22 cellular contexts compared by ENCODE assay signal in genomic region chr4:29079260-29079659, GRCh38.
"Had no signal": no experiment of that assay in that cellular context is flagged by ENCODE, and none has a peak within 500 bp of the region (broad histone marks: within the 10 kb centered on the region; RNA-seq: fewer than 3 reads in every experiment).

No MANE protein-coding gene starts in this region.

- ATAC-seq: activated CD8-positive, alpha-beta T cell treated with anti-CD3 and anti-CD28 coated beads for 36 hours; activated T-helper 17 cell treated with anti-CD3 and anti-CD28 coated beads, Interleukin-2, amount 50 U/mL, for 72 hours; lower lobe of right lung; natural killer cell; psoas muscle; right cardiac atrium; stimulated activated naive CD8-positive, alpha-beta T cell treated with anti-CD3 and anti-CD28 coated beads, Interleukin-15, amount 100 ng/mL, for 72 hours had no signal

- H3K4me1 ChIP-seq: lower lobe of right lung, psoas muscle, suprapubic skin, transverse colon, uterus had no signal

- DNase-seq: activated CD4-positive, alpha-beta T cell treated with anti-CD3 and anti-CD28 coated beads for 48 hours; activated CD4-positive, CD25-positive, alpha-beta regulatory T cell; activated CD8-positive, alpha-beta T cell treated with anti-CD3 and anti-CD28 coated beads for 36 hours; activated naive CD4-positive, alpha-beta T cell; activated naive CD8-positive, alpha-beta T cell treated with anti-CD3 and anti-CD28 coated beads, Interleukin-2, amount 10 ng/mL, durations not matched to agents 7 days and 5 days; activated T-cell treated with anti-CD3 and anti-CD28 coated beads, Interleukin-2, amount 50 U/mL, for 1 hour; amygdala; foreskin melanocyte; glutamatergic neuron; hippocampal formation; lower lobe of right lung; natural killer cell; ovary; psoas muscle; right cardiac atrium; stimulated activated CD4-positive, alpha-beta T cell treated with anti-CD3 and anti-CD28 coated beads, Interleukin-4, amount 100 ng/mL, for 1 hour; stimulated activated naive CD8-positive, alpha-beta T cell treated with anti-CD3 and anti-CD28 coated beads, Interleukin-15, amount 100 ng/mL, for 72 hours; transverse colon; uterus had no signal

- H3K36me3 Mint-ChIP-seq: activated naive CD8-positive, alpha-beta T cell treated with anti-CD3 and anti-CD28 coated beads, Interleukin-2, amount 10 ng/mL, durations not matched to agents 7 days and 5 days; natural killer cell had no signal

- H3K27me3 ChIP-seq: cardiac muscle cell, ovary, suprapubic skin, transverse colon, uterus had no signal

- H3K4me3 ChIP-seq: cardiac muscle cell, lower lobe of right lung, ovary, psoas muscle, suprapubic skin, transverse colon, uterus had no signal

- H3K27ac Mint-ChIP-seq: activated CD8-positive, alpha-beta T cell treated with anti-CD3 and anti-CD28 coated beads for 36 hours; activated naive CD8-positive, alpha-beta T cell treated with anti-CD3 and anti-CD28 coated beads, Interleukin-2, amount 10 ng/mL, durations not matched to agents 7 days and 5 days; activated T-helper 17 cell treated with anti-CD3 and anti-CD28 coated beads, Interleukin-2, amount 50 U/mL, for 72 hours; natural killer cell; stimulated activated naive CD8-positive, alpha-beta T cell treated with anti-CD3 and anti-CD28 coated beads, Interleukin-15, amount 100 ng/mL, for 72 hours had no signal

- H3K27me3 Mint-ChIP-seq: activated CD8-positive, alpha-beta T cell treated with anti-CD3 and anti-CD28 coated beads for 36 hours; activated naive CD8-positive, alpha-beta T cell treated with anti-CD3 and anti-CD28 coated beads, Interleukin-2, amount 10 ng/mL, durations not matched to agents 7 days and 5 days; activated T-helper 17 cell treated with anti-CD3 and anti-CD28 coated beads, Interleukin-2, amount 50 U/mL, for 72 hours; stimulated activated naive CD8-positive, alpha-beta T cell treated with anti-CD3 and anti-CD28 coated beads, Interleukin-15, amount 100 ng/mL, for 72 hours had no signal

- H3K36me3 ChIP-seq: cardiac muscle cell, lower lobe of right lung, ovary, suprapubic skin, transverse colon, uterus had no signal

- H3K9me3 ChIP-seq: lower lobe of right lung, ovary, psoas muscle, suprapubic skin, transverse colon, uterus had no signal

- H3K4me3 Mint-ChIP-seq: activated CD8-positive, alpha-beta T cell treated with anti-CD3 and anti-CD28 coated beads for 36 hours; activated naive CD8-positive, alpha-beta T cell treated with anti-CD3 and anti-CD28 coated beads, Interleukin-2, amount 10 ng/mL, durations not matched to agents 7 days and 5 days; activated T-helper 17 cell treated with anti-CD3 and anti-CD28 coated beads, Interleukin-2, amount 50 U/mL, for 72 hours; natural killer cell; stimulated activated naive CD8-positive, alpha-beta T cell treated with anti-CD3 and anti-CD28 coated beads, Interleukin-15, amount 100 ng/mL, for 72 hours had no signal

- H3K4me1 Mint-ChIP-seq: activated naive CD8-positive, alpha-beta T cell treated with anti-CD3 and anti-CD28 coated beads, Interleukin-2, amount 10 ng/mL, durations not matched to agents 7 days and 5 days; activated T-helper 17 cell treated with anti-CD3 and anti-CD28 coated beads, Interleukin-2, amount 50 U/mL, for 72 hours; natural killer cell; stimulated activated naive CD8-positive, alpha-beta T cell treated with anti-CD3 and anti-CD28 coated beads, Interleukin-15, amount 100 ng/mL, for 72 hours had no signal

- H3K27ac ChIP-seq: cardiac muscle cell, lower lobe of right lung, ovary, psoas muscle, suprapubic skin, transverse colon, uterus had no signal
